ENCODE assay signal across 8 cellular contexts in the genomic region with DNA sequence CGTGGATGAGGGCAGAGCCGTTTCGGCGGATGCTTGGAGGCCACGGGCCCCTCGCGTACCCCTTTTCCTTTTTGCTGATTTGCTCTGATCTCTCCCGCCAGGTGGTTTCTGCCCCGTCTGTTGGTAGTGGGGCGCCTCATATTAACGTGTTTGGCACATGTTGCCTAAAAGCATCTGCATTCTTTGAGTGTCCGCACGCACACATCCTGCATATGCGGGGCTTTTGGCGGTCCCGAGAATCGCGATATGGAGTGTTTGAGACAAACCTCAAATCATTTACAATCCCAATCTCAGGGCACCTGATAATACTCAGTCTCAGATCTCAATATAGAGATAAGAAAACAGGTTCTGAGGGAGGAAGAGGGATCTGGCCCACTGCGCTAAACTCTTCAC. TPM values are rescaled to one million over a fixed set of nuclear protein-coding genes. Genes with fewer than 3 reads are reported as not detected.
DNase-seq lines count a peak whose midpoint lies in the region; ATAC-seq, FAIRE-seq and TF ChIP-seq lines count a peak whose summit lies in the region.

No MANE protein-coding gene starts in this region.

- H3K4me1 Mint-ChIP-seq in H9: peaks cover 27 to 35% of the 10 kb centered on the region in 2 experiments
- H3K4me1 Mint-ChIP-seq in activated CD4-positive, alpha-beta memory T cell treated with anti-CD3 and anti-CD28 coated beads for 36 hours (ENCODE audit: low read depth): peaks cover 29% of the 10 kb centered on the region

- H2BK5ac ChIP-seq in H9 (ENCODE audit: insufficient read length, low read length): peak overlapping the region; percentile 82

- ATAC-seq in HG03045 (IDR thresholded peaks at IDR 0.05; ENCODE audit: unreplicated experiment): no peak
- no peak for ATAC-seq in HG03108 (IDR thresholded peaks at IDR 0.05; ENCODE audit: unreplicated experiment)
- no peak for ATAC-seq in GM21528 (IDR thresholded peaks at IDR 0.05; ENCODE audit: low FRiP score, unreplicated experiment)

- H3T11ph ChIP-seq in H9 (ENCODE audit: low read length): no peak overlapping the region

- H3K27me3 Mint-ChIP-seq in H9 (ENCODE audit: low read depth): no peaks in the 10 kb centered on the region; the same call in 1 of the 2 replicates
- H3K27me3 Mint-ChIP-seq in activated CD4-positive, alpha-beta memory T cell treated with anti-CD3 and anti-CD28 coated beads for 36 hours: no peaks in the 10 kb centered on the region

- WGBS in H9 (ENCODE audit: extremely low coverage, insufficient read length, low lambda C conversion rate): no CpG with 5 or more reads among the region's 19 CpGs
- 1% methylated on average over 19 of the region's 19 CpGs for WGBS in hepatocyte (ENCODE audit: low lambda C conversion rate, missing lambda C conversion rate)
- WGBS in small intestine, 3 donors: 0 to 1% (median 0%) methylated on average over 19 of the region's 19 CpGs

- H2AFZ ChIP-seq in H9 (ENCODE audit: low read length) (no peak overlapping the region), hepatocyte (peak overlapping the region; percentile 36)

- H3K36me3 ChIP-seq in hepatocyte (replicated peaks; ENCODE audit: insufficient read depth, low read depth) (no peaks in the 10 kb centered on the region), small intestine (ENCODE audit: control insufficient read depth in 2 of 2, insufficient read depth in 2 of 2, low read length in 2 of 2) (peaks cover 7 to 9% of the 10 kb centered on the region in 2 donors)

- H2BK20ac ChIP-seq in H9 (ENCODE audit: low read depth, low read length, poor library complexity, severe bottlenecking): no peak overlapping the region

- H3K79me1 ChIP-seq in H9 (ENCODE audit: insufficient read depth, low read depth, low read length, poor library complexity, severe bottlenecking): no peaks in the 10 kb centered on the region

- H2BK120ac ChIP-seq in H9 (ENCODE audit: low read depth, low read length, poor library complexity, severe bottlenecking): no peak overlapping the region

- peak overlapping the region; percentile 77 for H3K18ac ChIP-seq in H9 (ENCODE audit: insufficient read length, low read depth, low read length)

- no peak overlapping the region for H4K8ac ChIP-seq in H9 (replicated peaks; ENCODE audit: insufficient read length, low read depth, low read length)

- H3K27me3 ChIP-seq in H9 (ENCODE audit: insufficient read depth, low read length): no peaks in the 10 kb centered on the region
- H3K27me3 ChIP-seq in hepatocyte: no peaks in the 10 kb centered on the region
- H3K27me3 ChIP-seq in small intestine (ENCODE audit: control insufficient read depth in 2 of 2, insufficient read depth in 2 of 2, low read length in 2 of 2): no peaks in the 10 kb centered on the region

- CTCF ChIA-PET in activated CD4-positive, alpha-beta memory T cell treated with anti-CD3 and anti-CD28 coated beads for 36 hours (lab: Charles Lee): interaction anchor here (2.3 to 2.6 kb wide), 2 partner anchors 9 to 16 kb away, joined by 5 to 23 read pairs; no protein-coding TSS in a partner anchor

- peaks cover 5% of the 10 kb centered on the region for H4K20me1 ChIP-seq in H9 (ENCODE audit: control insufficient read depth, insufficient read depth, insufficient read length)
- peaks cover 52% of the 10 kb centered on the region for H4K20me1 ChIP-seq in hepatocyte (ENCODE audit: insufficient read depth, poor library complexity, severe bottlenecking)

- H3K79me2 ChIP-seq in H9 (ENCODE audit: insufficient read depth, low read length) (peaks cover 45% of the 10 kb centered on the region), hepatocyte (peaks cover 56% of the 10 kb centered on the region)

- H3K27ac ChIP-seq in H9 (ENCODE audit: insufficient read length, low read depth, low read length): peak overlapping the region; percentile 53
- H3K27ac ChIP-seq in hepatocyte: peak overlapping the region; percentile 94
- H3K27ac ChIP-seq in small intestine (ENCODE audit: low read depth in 1 of 2, low read length in 1 of 2): peak overlapping the region in 1 of 2 donors; percentile 99

- H3K4me1 ChIP-seq in H9 (ENCODE audit: insufficient read depth, low read length): peaks cover 7% of the 10 kb centered on the region; the same call in 1 of the 2 replicates
- H3K4me1 ChIP-seq in hepatocyte (ENCODE audit: insufficient read depth): peaks cover 25% of the 10 kb centered on the region
- peaks cover 6 to 7% of the 10 kb centered on the region in 2 donors for H3K4me1 ChIP-seq in small intestine (ENCODE audit: control insufficient read depth in 2 of 2, insufficient read depth in 1 of 2, low read depth in 1 of 2, low read length in 1 of 2)

- no peak overlapping the region for H2BK12ac ChIP-seq in H9 (ENCODE audit: insufficient read length, low read depth, low read length)

- TF ChIP-seq CTCF in H9 (conservative IDR thresholded peaks at IDR 0.05) (no peak), hepatocyte (IDR thresholded peaks at IDR 0.05; ENCODE audit: poor library complexity) (no peak)

- H3K14ac ChIP-seq in H9 (ENCODE audit: insufficient read depth, low read length): peak overlapping the region; percentile 91

- H3K56ac ChIP-seq in H9 (ENCODE audit: insufficient read length, low read depth, low read length): peak overlapping the region; percentile 67

- H3K9me2 ChIP-seq in hepatocyte (replicated peaks; ENCODE audit: insufficient read depth): no peaks in the 10 kb centered on the region

- peaks cover 0 to 3% of the 10 kb centered on the region in 2 experiments; a peak in 3 of 5 replicates for H3K9me3 Mint-ChIP-seq in H9
- H3K9me3 Mint-ChIP-seq in activated CD4-positive, alpha-beta memory T cell treated with anti-CD3 and anti-CD28 coated beads for 36 hours: no peaks in the 10 kb centered on the region

- no peak for FAIRE-seq in small intestine (lab: Jason Lieb, UNC)

- peak overlapping the region; percentile 86 for H4K5ac ChIP-seq in H9 (ENCODE audit: insufficient read length, low read depth, low read length)

- H3K27ac Mint-ChIP-seq in H9: peak overlapping the region; percentile 95 to 98 (median 98)
- H3K27ac Mint-ChIP-seq in activated CD4-positive, alpha-beta memory T cell treated with anti-CD3 and anti-CD28 coated beads for 36 hours: peak overlapping the region; percentile 100

- H3K4me3 ChIP-seq in hepatocyte: peak overlapping the region; percentile 54
- H3K4me3 ChIP-seq in small intestine (ENCODE audit: low read depth in 1 of 2, low read length in 2 of 2): peak overlapping the region; percentile 79 to 84

- H4K91ac ChIP-seq in H9 (ENCODE audit: insufficient read length, low read depth, low read length): no peak overlapping the region

- H3K9me3 ChIP-seq in H9 (ENCODE audit: control insufficient read depth, low read depth, low read length): no peaks in the 10 kb centered on the region
- no peaks in the 10 kb centered on the region for H3K9me3 ChIP-seq in hepatocyte (ENCODE audit: low read depth)
- H3K9me3 ChIP-seq in small intestine (ENCODE audit: control insufficient read depth, low read depth): no peaks in the 10 kb centered on the region

- no peak for DNase-seq in H9
- no peak for DNase-seq in activated CD4-positive, alpha-beta memory T cell treated with anti-CD3 and anti-CD28 coated beads for 36 hours
- DNase-seq in hepatocyte (ENCODE audit: low spot score): no peak
- no peak for DNase-seq in small intestine
- no peak for DNase-seq in mesenteric fat pad (ENCODE audit: low spot score)

- no peak overlapping the region for H2AK5ac ChIP-seq in H9 (ENCODE audit: insufficient read length, low read length)

- POLR2A ChIA-PET in activated CD4-positive, alpha-beta memory T cell treated with anti-CD3 and anti-CD28 coated beads for 36 hours (lab: Charles Lee): no interaction called here

- H3K36me3 Mint-ChIP-seq in H9 (ENCODE audit: insufficient read depth in 1 of 3, low read depth in 3 of 3): peaks cover 20 to 58% (median 39%) of the 10 kb centered on the region in 3 experiments
- H3K36me3 Mint-ChIP-seq in activated CD4-positive, alpha-beta memory T cell treated with anti-CD3 and anti-CD28 coated beads for 36 hours: peaks cover 34% of the 10 kb centered on the region

- intact Hi-C loops in activated CD4-positive, alpha-beta memory T cell treated with anti-CD3 and anti-CD28 coated beads for 36 hours (cut with micrococcal nuclease): loop anchor here (1.0 to 10.0 kb wide), 4 partner anchors 20 to 1211 kb away; partner anchors contain the start of genes EPN1, LENG8, PPP1R12C and ZSCAN5A

- peaks cover 22% of the 10 kb centered on the region for H3K23me2 ChIP-seq in H9 (ENCODE audit: insufficient read length, low read depth, low read length, poor library complexity, severe bottlenecking)

- H3K4me3 Mint-ChIP-seq in H9: peak overlapping the region; percentile 93 to 94
- peak overlapping the region; percentile 93 for H3K4me3 Mint-ChIP-seq in activated CD4-positive, alpha-beta memory T cell treated with anti-CD3 and anti-CD28 coated beads for 36 hours

- peak overlapping the region; percentile 98 for H3K9ac ChIP-seq in H9 (ENCODE audit: extremely low read depth, insufficient read length, low read length)

- H3K4ac ChIP-seq in H9 (ENCODE audit: low read depth, low read length): no peak overlapping the region; the same call in 1 of the 2 replicates

- no peak overlapping the region for H2BK15ac ChIP-seq in H9 (ENCODE audit: low read depth, low read length)

- H3K4me2 ChIP-seq in H9 (ENCODE audit: insufficient read depth, insufficient read length, low read length) (peak overlapping the region; percentile 98), hepatocyte (peak overlapping the region; percentile 94)

- H3K23ac ChIP-seq in H9 (ENCODE audit: insufficient read length, low read depth, low read length): no peak overlapping the region

RNA-seq across cellular contexts. Expression of gene U2AF2, which starts 0.8 kb away (rescaled TPM):
- total RNA-seq in H9 (2021) (321 and 342 TPM in 2 replicates), hepatocyte (94.6 and 99.6 TPM in 2 replicates), mesenteric fat pad (126 TPM)
- 100 to 1,000 TPM; 249 to 251 TPM for total RNA-seq in activated CD4-positive, alpha-beta memory T cell treated with anti-CD3 and anti-CD28 coated beads for 36 hours
- polyA plus RNA-seq in hepatocyte (16.1 and 18.0 TPM in 2 replicates), small intestine (100 to 1,000 TPM in 1 of 3 donors, 10 to 100 TPM in 2; 74.0 to 142 (median 89.2) TPM)

RNA-seq across cellular contexts. Expression of gene CCDC106, which starts 7.6 kb away (rescaled TPM):
- total RNA-seq in H9 (2021) (19.9 and 20.0 TPM in 2 replicates), hepatocyte (13.0 and 18.3 TPM in 2 replicates), mesenteric fat pad (16.4 TPM)
- 1 to 10 TPM; 3.6 to 4.0 TPM for total RNA-seq in activated CD4-positive, alpha-beta memory T cell treated with anti-CD3 and anti-CD28 coated beads for 36 hours
- polyA plus RNA-seq in hepatocyte (30.5 and 31.7 TPM in 2 replicates), small intestine (1 to 10 TPM; 2.5 to 6.5 (median 4.6) TPM)

RNA-seq across cellular contexts. Expression of gene ZNF581, which starts 12.2 kb away (rescaled TPM):
- total RNA-seq in H9 (2021): 65.1 and 68.0 TPM in 2 replicates
- 10 to 100 TPM; 19.2 to 20.1 TPM for total RNA-seq in activated CD4-positive, alpha-beta memory T cell treated with anti-CD3 and anti-CD28 coated beads for 36 hours
- total RNA-seq in hepatocyte: 12.2 and 17.3 TPM in 2 replicates
- 14.2 and 22.5 TPM in 2 replicates for polyA plus RNA-seq in hepatocyte
- polyA plus RNA-seq in small intestine: 10 to 100 TPM; 15.9 to 29.2 (median 17.7) TPM
- 11.3 TPM for total RNA-seq in mesenteric fat pad

RNA-seq across cellular contexts. Expression of gene ZNF580, which starts 14.8 kb away (rescaled TPM):
- total RNA-seq in H9 (2021) (22.4 and 22.8 TPM in 2 replicates), hepatocyte (6.1 and 10.1 TPM in 2 replicates), mesenteric fat pad (39.6 TPM)
- total RNA-seq in activated CD4-positive, alpha-beta memory T cell treated with anti-CD3 and anti-CD28 coated beads for 36 hours: 10 to 100 TPM; 23.4 to 23.5 TPM
- polyA plus RNA-seq in hepatocyte (53.8 and 71.5 TPM in 2 replicates), small intestine (10 to 100 TPM in 2 of 3 donors, 1 to 10 TPM in 1; 8.3 to 16.8 (median 16.3) TPM)

RNA-seq across cellular contexts. Expression of gene EPN1, which starts 19.4 kb away (rescaled TPM):
- total RNA-seq in H9 (2021): 158 and 159 TPM in 2 replicates
- 10 to 100 TPM; 36.0 to 36.1 TPM for total RNA-seq in activated CD4-positive, alpha-beta memory T cell treated with anti-CD3 and anti-CD28 coated beads for 36 hours
- total RNA-seq in hepatocyte: 40.2 and 74.8 TPM in 2 replicates
- polyA plus RNA-seq in hepatocyte: 154 and 165 TPM in 2 replicates
- polyA plus RNA-seq in small intestine: 100 to 1,000 TPM; 161 to 193 (median 175) TPM
- 114 TPM for total RNA-seq in mesenteric fat pad
